Comparison of ENCODE assay signal across 14 cellular contexts in the genomic region with DNA sequence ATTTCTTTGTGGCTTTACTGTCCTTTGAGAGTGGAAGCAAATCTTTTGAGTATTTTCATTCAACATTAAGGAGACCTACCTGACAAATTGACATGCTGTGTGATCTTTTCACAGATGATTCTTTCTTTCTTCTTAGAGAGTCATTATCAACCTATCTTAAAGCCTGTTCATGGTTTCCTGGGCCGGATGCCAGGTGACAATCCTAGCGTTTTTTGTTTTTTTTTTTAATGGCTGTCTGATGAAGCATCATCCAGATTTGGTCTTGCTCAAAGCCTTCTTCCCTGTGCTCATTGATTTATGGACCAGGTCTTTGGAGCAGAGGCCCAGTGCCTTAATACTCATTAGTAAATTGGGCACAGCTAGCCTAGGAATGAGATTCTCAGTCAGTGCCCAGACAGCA. TPM values are rescaled to one million over a fixed set of nuclear protein-coding genes. Genes with fewer than 3 reads are reported as not detected.
DNase-seq lines count a peak whose midpoint lies in the region; ATAC-seq and TF ChIP-seq lines count a peak whose summit lies in the region.
"Had no signal": no experiment of that assay in that cellular context is flagged by ENCODE, and none has a peak within 500 bp of the region (broad histone marks: within the 10 kb centered on the region; RNA-seq: fewer than 3 reads in every experiment).

No MANE protein-coding gene starts in this region.

- H3K9me2 ChIP-seq in GM23248 (ENCODE audit: insufficient read depth) = no peaks in the 10 kb centered on the region

- no peak overlapping the region for H3K4me2 ChIP-seq in GM23248 (ENCODE audit: unreplicated experiment)

- in situ Hi-C loops in GM23248 (cut with MboI) = loop anchor here (25.0 kb wide), 1 partner anchor 357 kb away; no protein-coding TSS in a partner anchor
- in situ Hi-C loops in GM13977 (cut with MboI; ENCODE audit: low pct_unique_long_range_greater_than_20kb, low sequenced_read_pairs, unreplicated experiment) = loop anchor here (25.0 kb wide), 2 partner anchors 168 to 382 kb away; no protein-coding TSS in a partner anchor

- no peaks in the 10 kb centered on the region for H4K20me1 ChIP-seq in GM23248 (ENCODE audit: insufficient read depth)

- H3K27ac ChIP-seq in GM23248 = no peak overlapping the region
- H3K27ac ChIP-seq: left lung had no signal

- no peak overlapping the region for H2AFZ ChIP-seq in GM23248

- no peaks in the 10 kb centered on the region for H3K36me3 ChIP-seq in GM23248 (ENCODE audit: low read depth)
- H3K36me3 ChIP-seq: left lung had no signal

- WGBS in GM23248 (ENCODE audit: low coverage in 1 of 2, low lambda C conversion rate in 2 of 2, missing lambda C conversion rate in 2 of 2), 2 experiments = 44 to 47% methylated on average over 2 of the region's 2 CpGs

- H3F3A ChIP-seq in GM23248 (ENCODE audit: insufficient read depth) = no peaks in the 10 kb centered on the region

- H3K9ac ChIP-seq in GM23248 = no peak overlapping the region

- H3K79me2 ChIP-seq in GM23248 (ENCODE audit: insufficient read depth) = peaks cover 13% of the 10 kb centered on the region; the same call in 1 of the 2 replicates

- H3K4me3 ChIP-seq in GM23248 = no peak overlapping the region
- H3K4me3 ChIP-seq in foreskin fibroblast (ENCODE audit: low read depth in 1 of 2, low read length in 2 of 2) = no peak overlapping the region
- H3K4me3 ChIP-seq: left lung had no signal

- no peaks in the 10 kb centered on the region for H3K9me3 ChIP-seq in GM23248 (ENCODE audit: low read depth)
- H3K9me3 ChIP-seq: left lung had no signal

- DNase-seq in NCI-H2196 (lab: John Stamatoyannopoulos, UW; ENCODE audit: unreplicated experiment) (peak; percentile 8), NCI-H2196 treated with DMSO at 0.1 percent for 48 hours (lab: John Stamatoyannopoulos, UW; ENCODE audit: unreplicated experiment) (no peak), GM23248 (peak; percentile 60), foreskin fibroblast (peak; percentile 50 to 61), medulla oblongata (ENCODE audit: extremely low spot score) (no peak), GM13977 (ENCODE audit: low spot score) (no peak)
- DNase-seq: activated CD8-positive, alpha-beta memory T cell treated with anti-CD3 and anti-CD28 coated beads, Interleukin-2, amount 50 U/mL, for 4 hours; activated naive CD4-positive, alpha-beta T cell treated with anti-CD3 and anti-CD28 coated beads for 36 hours; effector CD8-positive, alpha-beta T cell; left lung; NCI-H146; stimulated activated naive CD4-positive, alpha-beta T cell treated with Interleukin-2 at 50 U/mL for 16 hours had no signal

- TF ChIP-seq CTCF in foreskin fibroblast (IDR thresholded peaks at IDR 0.05; ENCODE audit: low read depth, low read length) = no peak
- TF ChIP-seq CTCF in GM13977 (IDR thresholded peaks at IDR 0.05; ENCODE audit: extremely low read depth, insufficient read depth, missing control alignments) = no peak

- ATAC-seq in SK-N-SH treated with all-trans-retinoic acid at 6 μM for 48 hours (peak; percentile 42), GM19467 (IDR thresholded peaks at IDR 0.05; ENCODE audit: unreplicated experiment) (no peak)
- ATAC-seq: left lung had no signal

- 0 out of 2 replicates have a peak, but pooled peaks cover 6% of the 10 kb centered on the region for H3K4me1 ChIP-seq in GM23248 (ENCODE audit: insufficient read depth)

- no peaks in the 10 kb centered on the region for H3K27me3 ChIP-seq in GM23248 (replicated peaks; ENCODE audit: insufficient read depth)
- H3K27me3 ChIP-seq: left lung had no signal

TF ChIP-seq in SK-N-SH treated with all-trans-retinoic acid at 6 μM for 48 hours, 23 proteins besides CTCF, POLR2A, EP300 and RAD21:
- no peak for TF ChIP-seq GLIS3 (CRISPR knock-in tag; IDR thresholded peaks at IDR 0.05)
- TF ChIP-seq, protein P1, sequence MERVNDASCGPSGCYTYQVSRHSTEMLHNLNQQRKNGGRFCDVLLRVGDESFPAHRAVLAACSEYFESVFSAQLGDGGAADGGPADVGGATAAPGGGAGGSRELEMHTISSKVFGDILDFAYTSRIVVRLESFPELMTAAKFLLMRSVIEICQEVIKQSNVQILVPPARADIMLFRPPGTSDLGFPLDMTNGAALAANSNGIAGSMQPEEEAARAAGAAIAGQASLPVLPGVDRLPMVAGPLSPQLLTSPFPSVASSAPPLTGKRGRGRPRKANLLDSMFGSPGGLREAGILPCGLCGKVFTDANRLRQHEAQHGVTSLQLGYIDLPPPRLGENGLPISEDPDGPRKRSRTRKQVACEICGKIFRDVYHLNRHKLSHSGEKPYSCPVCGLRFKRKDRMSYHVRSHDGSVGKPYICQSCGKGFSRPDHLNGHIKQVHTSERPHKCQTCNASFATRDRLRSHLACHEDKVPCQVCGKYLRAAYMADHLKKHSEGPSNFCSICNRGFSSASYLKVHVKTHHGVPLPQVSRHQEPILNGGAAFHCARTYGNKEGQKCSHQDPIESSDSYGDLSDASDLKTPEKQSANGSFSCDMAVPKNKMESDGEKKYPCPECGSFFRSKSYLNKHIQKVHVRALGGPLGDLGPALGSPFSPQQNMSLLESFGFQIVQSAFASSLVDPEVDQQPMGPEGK (CRISPR knock-in tag; IDR thresholded peaks at IDR 0.05; ENCODE audit: borderline replicate concordance) = no peak
- peak; percentile 17; the same call in 1 of the 2 replicates for TF ChIP-seq ISL1 (CRISPR knock-in tag; IDR thresholded peaks at IDR 0.05)
TF ChIP-seq in SK-N-SH treated with all-trans-retinoic acid at 6 μM for 48 hours: peak in this region for 1.

RNA-seq across cellular contexts. Expression of gene MGAT5, which starts 9.8 kb away (rescaled TPM):
- 15.9 and 23.1 TPM in 2 replicates for total RNA-seq in GM23248 (2014; rRNA removed; shearing (Covaris generic))
- 1.8 and 4.9 TPM in 2 replicates for polyA plus RNA-seq in GM23248 (2016; fragmentation: Nextera tagmentation; extraction: Ambion mirVana)

Comparison
In these comparisons a context has a peak if more than half of its experiments do, and no peak if none do; other contexts are left out.
1. DNase-seq: peak in NCI-H2196 (single experiment), GM23248 (single experiment) and foreskin fibroblast (2 of 2); none in NCI-H2196 treated with DMSO at 0.1 percent for 48 hours (single experiment), medulla oblongata (single experiment) and GM13977 (single experiment).